ENCODE assay signal across 7 cellular contexts in genomic region chr2:87583370-87583769, GRCh38.
DNase-seq lines count a peak whose midpoint lies in the region; ATAC-seq and TF ChIP-seq lines count a peak whose summit lies in the region.
"Not testable (repeated sequence)": the region's sequence is repeated elsewhere in the genome, so short reads cannot be mapped to it uniquely, and the experiment has no call there.

No MANE protein-coding gene starts in this region.

- not testable (repeated sequence) for TF ChIP-seq CTCF in PC-3 (conservative IDR thresholded peaks at IDR 0.05; ENCODE audit: low read depth, low read length); MCF 10A (IDR thresholded peaks at IDR 0.05; ENCODE audit: unreplicated experiment); glutamatergic neuron (IDR thresholded peaks at IDR 0.05; ENCODE audit: partially characterized antibody, unreplicated experiment); osteocyte (IDR thresholded peaks at IDR 0.05); type B pancreatic cell (conservative IDR thresholded peaks at IDR 0.05)

- intact Hi-C loops in PC-3 (cut with micrococcal nuclease); MCF 10A (cut with micrococcal nuclease): not testable (repeated sequence)

- H3K27ac ChIP-seq in PC-3 (ENCODE audit: low read length): not testable (repeated sequence)

- not testable (repeated sequence) for ATAC-seq in PC-3
- peak; percentile 48; the same call in 2 of the 3 replicates for ATAC-seq in SK-N-SH treated with all-trans-retinoic acid at 6 μM for 48 hours

- H3K4me3 Mint-ChIP-seq in activated naive CD4-positive, alpha-beta T cell treated with anti-CD3 and anti-CD28 coated beads, Interleukin-2, amount 50 U/mL, for 24 hours: peak overlapping the region; percentile 26
- not testable (repeated sequence) for H3K4me3 Mint-ChIP-seq in MCF 10A (ENCODE audit: unreplicated experiment); osteocyte (ENCODE audit: unreplicated experiment)
- H3K4me3 Mint-ChIP-seq in glutamatergic neuron (ENCODE audit: unreplicated experiment) (peak overlapping the region; percentile 42), type B pancreatic cell (peak overlapping the region; percentile 54)

- H3K4me2 ChIP-seq in PC-3 (ENCODE audit: low read length): not testable (repeated sequence)

- H4K20me1 ChIP-seq in PC-3 (ENCODE audit: low read length): not testable (repeated sequence)

- not testable (repeated sequence) for H3K4me3 ChIP-seq in PC-3 (ENCODE audit: low read length)

- not testable (repeated sequence) for H2AFZ ChIP-seq in PC-3 (ENCODE audit: low read length)

- H3F3A ChIP-seq in PC-3 (ENCODE audit: low read length, unreplicated experiment): not testable (repeated sequence)

- POLR2A ChIA-PET in PC-3 (lab: Charles Lee; ENCODE audit: unreplicated experiment); MCF 10A (lab: Yijun Ruan, JAX): not testable (repeated sequence)

- peak; percentile 0 for DNase-seq in PC-3
- not testable (repeated sequence) for DNase-seq in MCF 10A (ENCODE audit: unreplicated experiment); glutamatergic neuron; osteocyte (ENCODE audit: extremely low spot score, unreplicated experiment); type B pancreatic cell (ENCODE audit: extremely low spot score, unreplicated experiment)

- not testable (repeated sequence) for H3K9me2 ChIP-seq in PC-3 (replicated peaks; ENCODE audit: low read length)

- not testable (repeated sequence) for H3K27ac Mint-ChIP-seq in activated naive CD4-positive, alpha-beta T cell treated with anti-CD3 and anti-CD28 coated beads, Interleukin-2, amount 50 U/mL, for 24 hours; MCF 10A (ENCODE audit: low read depth, unreplicated experiment); glutamatergic neuron (ENCODE audit: unreplicated experiment); type B pancreatic cell
- H3K27ac Mint-ChIP-seq in osteocyte (ENCODE audit: unreplicated experiment): peak overlapping the region; percentile 14

- H3K27me3 ChIP-seq in PC-3 (ENCODE audit: low read length): not testable (repeated sequence)

- H3K4me1 Mint-ChIP-seq in activated naive CD4-positive, alpha-beta T cell treated with anti-CD3 and anti-CD28 coated beads, Interleukin-2, amount 50 U/mL, for 24 hours; MCF 10A (ENCODE audit: insufficient read depth, unreplicated experiment); glutamatergic neuron (ENCODE audit: low read depth, unreplicated experiment); osteocyte (ENCODE audit: unreplicated experiment); type B pancreatic cell (ENCODE audit: unreplicated experiment): not testable (repeated sequence)

- H3K9me3 ChIP-seq in PC-3 (ENCODE audit: low read length): not testable (repeated sequence)

- not testable (repeated sequence) for H3K4me1 ChIP-seq in PC-3 (ENCODE audit: insufficient read depth, low read length)

- CTCF ChIA-PET in PC-3 (lab: Charles Lee); MCF 10A (lab: Yijun Ruan, JAX): not testable (repeated sequence)

- not testable (repeated sequence) for H3K36me3 Mint-ChIP-seq in activated naive CD4-positive, alpha-beta T cell treated with anti-CD3 and anti-CD28 coated beads, Interleukin-2, amount 50 U/mL, for 24 hours; MCF 10A (ENCODE audit: insufficient read depth, unreplicated experiment); glutamatergic neuron (ENCODE audit: unreplicated experiment); osteocyte (ENCODE audit: unreplicated experiment); type B pancreatic cell

- not testable (repeated sequence) for H3K36me3 ChIP-seq in PC-3 (ENCODE audit: low read depth, low read length)

- not testable (repeated sequence) for BruUV-seq in PC-3 (replicated peaks; lab: Mats Ljungman, UMichigan)
- BruUV-seq in MCF 10A (replicated peaks; lab: Mats Ljungman, UMichigan): TSS peak; percentile 13

- not testable (repeated sequence) for H3K9me3 Mint-ChIP-seq in activated naive CD4-positive, alpha-beta T cell treated with anti-CD3 and anti-CD28 coated beads, Interleukin-2, amount 50 U/mL, for 24 hours; MCF 10A (ENCODE audit: unreplicated experiment); glutamatergic neuron (ENCODE audit: unreplicated experiment); osteocyte (ENCODE audit: unreplicated experiment); type B pancreatic cell

- not testable (repeated sequence) for H3K79me2 ChIP-seq in PC-3 (ENCODE audit: low read length)

- H3K9ac ChIP-seq in PC-3 (ENCODE audit: low read length): not testable (repeated sequence)

- not testable (repeated sequence) for H3K27me3 Mint-ChIP-seq in activated naive CD4-positive, alpha-beta T cell treated with anti-CD3 and anti-CD28 coated beads, Interleukin-2, amount 50 U/mL, for 24 hours; MCF 10A (ENCODE audit: insufficient read depth, unreplicated experiment); glutamatergic neuron (ENCODE audit: unreplicated experiment); osteocyte (ENCODE audit: unreplicated experiment); type B pancreatic cell
